In the genomic region with DNA sequence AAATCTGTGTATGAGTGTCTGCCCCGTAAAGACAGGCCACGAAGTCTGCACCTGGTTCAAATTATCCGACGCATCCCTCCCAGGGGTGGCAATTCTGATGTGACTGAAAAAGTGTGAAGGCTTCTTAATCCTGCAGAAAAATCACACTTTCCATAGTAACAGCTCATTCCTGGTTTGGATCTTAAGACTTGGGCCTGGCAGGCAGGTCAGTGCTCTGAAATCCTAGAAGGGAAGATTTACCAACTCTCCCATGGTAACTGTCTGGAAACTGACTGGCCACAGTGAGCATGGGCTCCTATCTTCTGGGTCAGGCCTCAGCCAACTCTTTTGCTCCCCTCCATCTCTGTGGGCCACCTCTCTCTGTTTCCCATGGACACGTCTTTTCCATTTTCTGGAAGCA, we compare ENCODE assay signal across 15 cellular contexts.
DNase-seq lines count a peak whose midpoint lies in the region; ATAC-seq and TF ChIP-seq lines count a peak whose summit lies in the region.
"Had no signal": no experiment of that assay in that cellular context is flagged by ENCODE, and none has a peak within 500 bp of the region (broad histone marks: within the 10 kb centered on the region; RNA-seq: fewer than 3 reads in every experiment).

No MANE protein-coding gene starts in this region.

- H3K4me3 Mint-ChIP-seq in endothelial cell (ENCODE audit: unreplicated experiment) (no peak overlapping the region), nephron progenitor cell (no peak overlapping the region)
- H3K4me3 Mint-ChIP-seq in activated naive CD8-positive, alpha-beta T cell treated with anti-CD3 and anti-CD28 coated beads, Interleukin-2, amount 50 U/mL, for 24 hours, result no peak overlapping the region
- H3K4me3 Mint-ChIP-seq: activated CD4-positive, alpha-beta memory T cell treated with anti-CD3 and anti-CD28 coated beads, Interleukin-2, amount 10 ng/mL, durations not matched to agents 7 days and 5 days; activated T-helper 17 cell treated with anti-CD3 and anti-CD28 coated beads, Interleukin-2, amount 50 U/mL, for 72 hours; CD8-positive, alpha-beta memory T cell; dendritic cell treated with granulocyte-macrophage colony-stimulating factor and Interleukin-4, amounts not matched to agents 40 ng/mL and 50 ng/mL, for 4 days had no signal

- TF ChIP-seq CTCF in left ventricle myocardium inferior (IDR thresholded peaks at IDR 0.05; ENCODE audit: borderline replicate concordance), result no peak
- TF ChIP-seq CTCF in heart right ventricle (IDR thresholded peaks at IDR 0.05), result no peak
- no peak for TF ChIP-seq CTCF in endothelial cell (IDR thresholded peaks at IDR 0.05; ENCODE audit: unreplicated experiment)
- no peak for TF ChIP-seq CTCF in nephron progenitor cell (IDR thresholded peaks at IDR 0.05)
- TF ChIP-seq CTCF in adrenal gland (IDR thresholded peaks at IDR 0.05), result no peak

- peaks cover 4% of the 10 kb centered on the region for H3K27me3 Mint-ChIP-seq in endothelial cell (ENCODE audit: unreplicated experiment)
- H3K27me3 Mint-ChIP-seq in nephron progenitor cell (ENCODE audit: low read depth, poor library complexity), result no peaks in the 10 kb centered on the region
- peaks cover 8% of the 10 kb centered on the region for H3K27me3 Mint-ChIP-seq in activated naive CD8-positive, alpha-beta T cell treated with anti-CD3 and anti-CD28 coated beads, Interleukin-2, amount 50 U/mL, for 24 hours

- no peaks in the 10 kb centered on the region for H3K9me3 ChIP-seq in left ventricle myocardium inferior (replicated peaks)
- no peaks in the 10 kb centered on the region for H3K9me3 ChIP-seq in heart right ventricle
- no peaks in the 10 kb centered on the region for H3K9me3 ChIP-seq in adrenal gland (replicated peaks in 1 of 3)
- H3K9me3 ChIP-seq: transverse colon had no signal

- peak overlapping the region; percentile 36 for H3K27ac ChIP-seq in left ventricle myocardium inferior (replicated peaks)
- peak overlapping the region in 5 of 10 donors; percentile 1 to 65 (median 12) for H3K27ac ChIP-seq in heart right ventricle
- peak overlapping the region in 2 of 5 donors; percentile 3 to 61 for H3K27ac ChIP-seq in adrenal gland
- H3K27ac ChIP-seq: transverse colon had no signal

- ATAC-seq in heart right ventricle (no peak), GM21528 (IDR thresholded peaks at IDR 0.05; ENCODE audit: low FRiP score, unreplicated experiment) (no peak)
- ATAC-seq in activated naive CD8-positive, alpha-beta T cell treated with anti-CD3 and anti-CD28 coated beads, Interleukin-2, amount 50 U/mL, for 24 hours, result no peak
- ATAC-seq: activated T-helper 17 cell treated with anti-CD3 and anti-CD28 coated beads, Interleukin-2, amount 50 U/mL, for 72 hours had no signal

- H3K4me1 ChIP-seq in left ventricle myocardium inferior (peaks cover 13% of the 10 kb centered on the region), heart right ventricle (peaks cover 0 to 45% (median 16%) of the 10 kb centered on the region in 9 donors), adrenal gland (replicated peaks in 1 of 2) (no peaks in the 10 kb centered on the region)

- H3K4me1 Mint-ChIP-seq in endothelial cell (ENCODE audit: unreplicated experiment) (peaks cover 33% of the 10 kb centered on the region), nephron progenitor cell (peaks cover 35% of the 10 kb centered on the region)
- H3K4me1 Mint-ChIP-seq in activated naive CD8-positive, alpha-beta T cell treated with anti-CD3 and anti-CD28 coated beads, Interleukin-2, amount 50 U/mL, for 24 hours, result peaks cover 13% of the 10 kb centered on the region

- peaks cover 4% of the 10 kb centered on the region for H3K36me3 Mint-ChIP-seq in endothelial cell (ENCODE audit: low read depth, unreplicated experiment)
- no peaks in the 10 kb centered on the region for H3K36me3 Mint-ChIP-seq in nephron progenitor cell (ENCODE audit: low read depth)
- H3K36me3 Mint-ChIP-seq in activated naive CD8-positive, alpha-beta T cell treated with anti-CD3 and anti-CD28 coated beads, Interleukin-2, amount 50 U/mL, for 24 hours (ENCODE audit: low read depth), result no peaks in the 10 kb centered on the region
- H3K36me3 Mint-ChIP-seq: CD8-positive, alpha-beta memory T cell had no signal

- H3K27ac Mint-ChIP-seq in endothelial cell (ENCODE audit: unreplicated experiment), result peak overlapping the region; percentile 36
- peak overlapping the region; percentile 99 for H3K27ac Mint-ChIP-seq in nephron progenitor cell
- no peak overlapping the region for H3K27ac Mint-ChIP-seq in activated naive CD8-positive, alpha-beta T cell treated with anti-CD3 and anti-CD28 coated beads, Interleukin-2, amount 50 U/mL, for 24 hours
- H3K27ac Mint-ChIP-seq: activated CD4-positive, alpha-beta memory T cell treated with anti-CD3 and anti-CD28 coated beads, Interleukin-2, amount 10 ng/mL, durations not matched to agents 7 days and 5 days; activated T-helper 17 cell treated with anti-CD3 and anti-CD28 coated beads, Interleukin-2, amount 50 U/mL, for 72 hours; dendritic cell treated with granulocyte-macrophage colony-stimulating factor and Interleukin-4, amounts not matched to agents 40 ng/mL and 50 ng/mL, for 4 days had no signal

- 80 to 89% methylated on average over 5 of the region's 5 CpGs for WGBS in heart right ventricle, 2 donors
- WGBS in adrenal gland, 4 donors, result 80 to 95% (median 90%) methylated on average over 5 of the region's 5 CpGs

- intact Hi-C loops in left ventricle myocardium inferior (cut with micrococcal nuclease), result no loop called here
- intact Hi-C loops in heart right ventricle (cut with DNase I), result loop anchor here in 1 of 10 donors (5.0 kb wide), 1 partner anchor 79 kb away; no protein-coding TSS in a partner anchor
- intact Hi-C loops in adrenal gland (cut with DNase I), result no loop called here

- DNase-seq in left ventricle myocardium inferior (no peak), heart right ventricle (no peak), endothelial cell (ENCODE audit: low spot score) (no peak), nephron progenitor cell (no peak), adrenal gland (no peak), SHP77 treated with DMSO at 0.1 percent for 48 hours (lab: John Stamatoyannopoulos, UW) (no peak)
- DNase-seq in activated naive CD8-positive, alpha-beta T cell treated with anti-CD3 and anti-CD28 coated beads, Interleukin-2, amount 50 U/mL, for 24 hours, result no peak
- DNase-seq: activated CD4-positive, alpha-beta memory T cell treated with anti-CD3 and anti-CD28 coated beads, Interleukin-2, amount 10 ng/mL, durations not matched to agents 7 days and 5 days; CD8-positive, alpha-beta memory T cell; NCI-H2107; posterior cingulate gyrus had no signal

- H3K27me3 ChIP-seq in left ventricle myocardium inferior (ENCODE audit: low read depth) (peaks cover 12% of the 10 kb centered on the region), heart right ventricle (peaks cover 0 to 8% (median 0%) of the 10 kb centered on the region in 7 donors), adrenal gland (no peaks in the 10 kb centered on the region)
- H3K27me3 ChIP-seq: transverse colon had no signal

- no peak overlapping the region for H3K4me3 ChIP-seq in left ventricle myocardium inferior
- H3K4me3 ChIP-seq in heart right ventricle, result no peak overlapping the region
- no peak overlapping the region for H3K4me3 ChIP-seq in adrenal gland
- H3K4me3 ChIP-seq: transverse colon had no signal

- no peak for TF ChIP-seq POLR2A in adrenal gland (IDR thresholded peaks at IDR 0.05)

- no peaks in the 10 kb centered on the region for H3K36me3 ChIP-seq in left ventricle myocardium inferior
- H3K36me3 ChIP-seq in heart right ventricle, result no peaks in the 10 kb centered on the region
- H3K36me3 ChIP-seq in adrenal gland (replicated peaks in 1 of 2), result no peaks in the 10 kb centered on the region
- H3K36me3 ChIP-seq: transverse colon had no signal

- H3K9me3 Mint-ChIP-seq in endothelial cell (ENCODE audit: unreplicated experiment) (peaks cover 3% of the 10 kb centered on the region), nephron progenitor cell (peaks cover 8% of the 10 kb centered on the region)
- no peaks in the 10 kb centered on the region for H3K9me3 Mint-ChIP-seq in activated naive CD8-positive, alpha-beta T cell treated with anti-CD3 and anti-CD28 coated beads, Interleukin-2, amount 50 U/mL, for 24 hours
- H3K9me3 Mint-ChIP-seq: activated CD4-positive, alpha-beta memory T cell treated with anti-CD3 and anti-CD28 coated beads, Interleukin-2, amount 10 ng/mL, durations not matched to agents 7 days and 5 days; activated T-helper 17 cell treated with anti-CD3 and anti-CD28 coated beads, Interleukin-2, amount 50 U/mL, for 72 hours; CD8-positive, alpha-beta memory T cell; dendritic cell treated with granulocyte-macrophage colony-stimulating factor and Interleukin-4, amounts not matched to agents 40 ng/mL and 50 ng/mL, for 4 days had no signal
